Comparison of ENCODE assay signal across 1 cellular context in the genomic region with DNA sequence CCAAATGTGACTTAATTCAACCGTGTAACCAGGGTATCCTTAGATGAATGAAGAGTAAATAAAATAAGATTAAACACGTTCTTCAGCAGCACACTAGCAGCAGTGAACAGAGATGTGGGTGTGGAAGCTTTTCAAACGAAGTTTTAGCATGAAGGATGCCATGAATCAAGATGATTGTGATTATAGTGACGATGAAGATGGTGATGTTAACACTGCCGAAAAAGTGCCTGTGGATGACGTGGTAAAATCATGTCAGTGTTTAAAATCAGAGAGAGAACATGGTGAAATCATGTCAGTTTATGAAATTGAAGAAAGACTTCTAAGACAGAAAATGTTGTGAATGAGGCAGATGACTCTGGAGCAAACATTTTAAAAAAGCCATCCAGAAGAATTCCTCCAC.
TF ChIP-seq lines count a peak whose summit lies in the region.

No MANE protein-coding gene starts in this region.

TF ChIP-seq in WTC11, 78 proteins besides CTCF, POLR2A, EP300 and RAD21 (continued from another document):
- TF ChIP-seq STAT6 (CRISPR knock-in tag; conservative IDR thresholded peaks at IDR 0.05; ENCODE audit: low read depth) (no peak), ZNF138 (CRISPR knock-in tag; conservative IDR thresholded peaks at IDR 0.05) (no peak), AFF4 (CRISPR knock-in tag; IDR thresholded peaks at IDR 0.05; ENCODE audit: borderline replicate concordance) (no peak), ELF4 (CRISPR knock-in tag; IDR thresholded peaks at IDR 0.05; ENCODE audit: low read depth) (no peak), MYBL2 (CRISPR knock-in tag; IDR thresholded peaks at IDR 0.05) (no peak), MXD4 (CRISPR knock-in tag; IDR thresholded peaks at IDR 0.05; ENCODE audit: borderline replicate concordance) (no peak), SMAD3 (CRISPR knock-in tag; IDR thresholded peaks at IDR 0.05; ENCODE audit: borderline replicate concordance) (no peak), ZNF396 (CRISPR knock-in tag; IDR thresholded peaks at IDR 0.05; ENCODE audit: borderline replicate concordance) (no peak), FOXK1 (CRISPR knock-in tag; IDR thresholded peaks at IDR 0.05) (no peak), GABPB1 (CRISPR knock-in tag; IDR thresholded peaks at IDR 0.05) (no peak)
- TF ChIP-seq, protein P1, sequence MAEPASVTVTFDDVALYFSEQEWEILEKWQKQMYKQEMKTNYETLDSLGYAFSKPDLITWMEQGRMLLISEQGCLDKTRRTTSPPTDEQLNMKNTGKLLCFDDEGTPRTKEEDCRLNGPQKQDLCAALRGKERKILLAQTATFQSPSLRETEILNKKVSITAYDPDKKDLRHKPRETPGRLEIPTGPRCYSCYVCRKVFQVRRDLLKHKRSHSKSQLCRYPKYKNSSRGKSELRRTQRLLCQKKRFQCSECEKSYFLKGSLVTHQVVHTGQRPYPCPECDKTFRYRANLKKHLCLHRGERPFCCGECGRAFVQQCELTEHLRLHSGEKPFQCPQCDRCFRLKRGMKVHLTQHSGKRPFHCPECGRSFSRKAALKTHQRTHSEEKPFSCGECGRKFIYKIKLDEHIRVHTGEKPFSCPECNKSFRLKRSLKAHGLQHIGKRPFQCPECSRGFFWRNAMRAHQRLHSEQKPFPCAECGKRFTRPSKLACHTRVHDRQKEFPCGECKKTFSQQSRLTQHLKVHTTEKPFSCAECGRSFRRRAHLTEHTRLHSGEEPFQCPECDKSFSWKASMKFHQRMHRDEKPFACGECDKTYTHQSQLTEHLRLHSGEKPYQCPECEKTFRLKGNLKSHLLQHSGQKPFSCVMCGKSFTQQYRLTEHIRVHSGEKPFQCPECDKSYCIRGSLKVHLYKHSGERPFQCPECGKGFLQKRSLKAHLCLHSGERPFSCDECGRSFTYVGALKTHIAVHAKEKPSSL (CRISPR knock-in tag; conservative IDR thresholded peaks at IDR 0.05) = no peak
- TF ChIP-seq, protein P2, sequence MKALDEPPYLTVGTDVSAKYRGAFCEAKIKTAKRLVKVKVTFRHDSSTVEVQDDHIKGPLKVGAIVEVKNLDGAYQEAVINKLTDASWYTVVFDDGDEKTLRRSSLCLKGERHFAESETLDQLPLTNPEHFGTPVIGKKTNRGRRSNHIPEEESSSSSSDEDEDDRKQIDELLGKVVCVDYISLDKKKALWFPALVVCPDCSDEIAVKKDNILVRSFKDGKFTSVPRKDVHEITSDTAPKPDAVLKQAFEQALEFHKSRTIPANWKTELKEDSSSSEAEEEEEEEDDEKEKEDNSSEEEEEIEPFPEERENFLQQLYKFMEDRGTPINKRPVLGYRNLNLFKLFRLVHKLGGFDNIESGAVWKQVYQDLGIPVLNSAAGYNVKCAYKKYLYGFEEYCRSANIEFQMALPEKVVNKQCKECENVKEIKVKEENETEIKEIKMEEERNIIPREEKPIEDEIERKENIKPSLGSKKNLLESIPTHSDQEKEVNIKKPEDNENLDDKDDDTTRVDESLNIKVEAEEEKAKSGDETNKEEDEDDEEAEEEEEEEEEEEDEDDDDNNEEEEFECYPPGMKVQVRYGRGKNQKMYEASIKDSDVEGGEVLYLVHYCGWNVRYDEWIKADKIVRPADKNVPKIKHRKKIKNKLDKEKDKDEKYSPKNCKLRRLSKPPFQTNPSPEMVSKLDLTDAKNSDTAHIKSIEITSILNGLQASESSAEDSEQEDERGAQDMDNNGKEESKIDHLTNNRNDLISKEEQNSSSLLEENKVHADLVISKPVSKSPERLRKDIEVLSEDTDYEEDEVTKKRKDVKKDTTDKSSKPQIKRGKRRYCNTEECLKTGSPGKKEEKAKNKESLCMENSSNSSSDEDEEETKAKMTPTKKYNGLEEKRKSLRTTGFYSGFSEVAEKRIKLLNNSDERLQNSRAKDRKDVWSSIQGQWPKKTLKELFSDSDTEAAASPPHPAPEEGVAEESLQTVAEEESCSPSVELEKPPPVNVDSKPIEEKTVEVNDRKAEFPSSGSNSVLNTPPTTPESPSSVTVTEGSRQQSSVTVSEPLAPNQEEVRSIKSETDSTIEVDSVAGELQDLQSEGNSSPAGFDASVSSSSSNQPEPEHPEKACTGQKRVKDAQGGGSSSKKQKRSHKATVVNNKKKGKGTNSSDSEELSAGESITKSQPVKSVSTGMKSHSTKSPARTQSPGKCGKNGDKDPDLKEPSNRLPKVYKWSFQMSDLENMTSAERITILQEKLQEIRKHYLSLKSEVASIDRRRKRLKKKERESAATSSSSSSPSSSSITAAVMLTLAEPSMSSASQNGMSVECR (CRISPR knock-in tag; IDR thresholded peaks at IDR 0.05; ENCODE audit: borderline replicate concordance) = no peak
